ENCODE assay signal across 9 cellular contexts in genomic region chr7:67907792-67908191, GRCh38.
"Had no signal": no experiment of that assay in that cellular context is flagged by ENCODE, and none has a peak within 500 bp of the region (broad histone marks: within the 10 kb centered on the region; RNA-seq: fewer than 3 reads in every experiment).

No MANE protein-coding gene starts in this region.

- ATAC-seq: GM23338, HCT116 had no signal

- H3K4me3 ChIP-seq: GM23248, GM23338, HAP-1 had no signal

- H3K4me1 ChIP-seq: HAP-1 had no signal

- H3K36me3 ChIP-seq: HAP-1 had no signal

- H3K27ac ChIP-seq: GM23248 had no signal

- H3K9me3 ChIP-seq: HAP-1 had no signal

- DNase-seq: GM23248, GOT3, H7, H9, HCEC 1CT, HFFc6 had no signal
